ENCODE assay signal across 26 cellular contexts in genomic region chr12:112216223-112216622, GRCh38.
"Had no signal": no experiment of that assay in that cellular context is flagged by ENCODE, and none has a peak within 500 bp of the region (broad histone marks: within the 10 kb centered on the region; RNA-seq: fewer than 3 reads in every experiment).

No MANE protein-coding gene starts in this region.

- H3K4me3 Mint-ChIP-seq: mesothelial cell of epicardium; naive thymus-derived CD4-positive, alpha-beta T cell; natural killer cell treated with Interleukin-12 subunit alpha and Interleukin-12 subunit beta and Interleukin-15 and Interleukin-18, amount 100 ng/mL, for 72 hours; stimulated activated naive CD8-positive, alpha-beta T cell treated with anti-CD3 and anti-CD28 coated beads, Interleukin-15, Interleukin-2, amounts not matched to agents 100 ng/mL and 50 ng/mL, for 24 hours had no signal

- H3K36me3 ChIP-seq: ovary had no signal

- H3K4me3 ChIP-seq: left lung, lower lobe of right lung, ovary, prostate gland, skin epidermis, transverse colon, upper lobe of left lung, vagina had no signal

- H3K4me1 Mint-ChIP-seq: mesothelial cell of epicardium; naive thymus-derived CD4-positive, alpha-beta T cell had no signal

- H3K4me1 ChIP-seq: left lung, lower lobe of right lung, prostate gland, transverse colon, upper lobe of left lung, vagina had no signal

- FAIRE-seq: keratinocyte had no signal

- H3K27ac Mint-ChIP-seq: mesothelial cell of epicardium; natural killer cell treated with Interleukin-12 subunit alpha and Interleukin-12 subunit beta and Interleukin-15 and Interleukin-18, amount 100 ng/mL, for 72 hours; stimulated activated naive CD8-positive, alpha-beta T cell treated with anti-CD3 and anti-CD28 coated beads, Interleukin-15, Interleukin-2, amounts not matched to agents 100 ng/mL and 50 ng/mL, for 24 hours had no signal

- H3K9me3 ChIP-seq: left lung, lower lobe of right lung, ovary, prostate gland, transverse colon, upper lobe of left lung, vagina had no signal

- H3K27ac ChIP-seq: left lung, lower lobe of right lung, ovary, prostate gland, skin epidermis, transverse colon, upper lobe of left lung, vagina had no signal

- ATAC-seq: left cardiac atrium; left lung; lower lobe of right lung; naive thymus-derived CD4-positive, alpha-beta T cell; natural killer cell treated with Interleukin-12 subunit alpha and Interleukin-12 subunit beta and Interleukin-15 and Interleukin-18, amount 100 ng/mL, for 72 hours; right cardiac atrium; sciatic nerve had no signal

- DNase-seq: hippocampal formation; kidney glomerular epithelial cell; left cardiac atrium; left lung; lower lobe of right lung; mammary epithelial cell; mesendoderm; naive thymus-derived CD4-positive, alpha-beta T cell; ovary; retina; right cardiac atrium; stimulated activated CD4-positive, alpha-beta T cell treated with anti-CD3 and anti-CD28 coated beads, Interleukin-12 subunit alpha, Interleukin-12 subunit beta, amount 100 ng/mL, for 4 hours; stimulated activated CD4-positive, alpha-beta T cell treated with anti-CD3 and anti-CD28 coated beads, Interleukin-15, amount 100 ng/mL, for 24 hours; stimulated activated CD4-positive, alpha-beta T cell treated with anti-CD3 and anti-CD28 coated beads, Interleukin-2, amount 100 ng/mL, for 24 hours; stimulated activated CD4-positive, alpha-beta T cell treated with anti-CD3 and anti-CD28 coated beads, Interleukin-4, amount 100 ng/mL, for 1 hour; stimulated activated naive CD4-positive, alpha-beta T cell; transverse colon; upper lobe of left lung had no signal

- H3K9me3 Mint-ChIP-seq: mesothelial cell of epicardium; naive thymus-derived CD4-positive, alpha-beta T cell; natural killer cell treated with Interleukin-12 subunit alpha and Interleukin-12 subunit beta and Interleukin-15 and Interleukin-18, amount 100 ng/mL, for 72 hours; stimulated activated naive CD8-positive, alpha-beta T cell treated with anti-CD3 and anti-CD28 coated beads, Interleukin-15, Interleukin-2, amounts not matched to agents 100 ng/mL and 50 ng/mL, for 24 hours had no signal

- H3K27me3 Mint-ChIP-seq: naive thymus-derived CD4-positive, alpha-beta T cell; natural killer cell treated with Interleukin-12 subunit alpha and Interleukin-12 subunit beta and Interleukin-15 and Interleukin-18, amount 100 ng/mL, for 72 hours; stimulated activated naive CD8-positive, alpha-beta T cell treated with anti-CD3 and anti-CD28 coated beads, Interleukin-15, Interleukin-2, amounts not matched to agents 100 ng/mL and 50 ng/mL, for 24 hours had no signal

- H3K27me3 ChIP-seq: left lung, ovary, transverse colon, upper lobe of left lung, vagina had no signal
